In genomic region chr10:87342249-87342703, GRCh38 we compare ENCODE assay signal across 8 cellular contexts.
A peak's percentile ranks its signal among the peaks of the same experiment; 100 is the strongest.
DNase-seq lines count a peak whose midpoint lies in the region; ATAC-seq lines count a peak whose summit lies in the region.
"Not testable (repeated sequence)": the region's sequence is repeated elsewhere in the genome, so short reads cannot be mapped to it uniquely, and the experiment has no call there.

No MANE protein-coding gene starts in this region.

- not testable (repeated sequence) for H3K36me3 ChIP-seq in SK-N-MC (ENCODE audit: insufficient read depth, low read length)

- H3K4me3 ChIP-seq in SK-N-MC: peak overlapping the region; percentile 72

- not testable (repeated sequence) for H3K9me3 Mint-ChIP-seq in activated naive CD4-positive, alpha-beta T cell treated with anti-CD3 and anti-CD28 coated beads, Interleukin-2, amount 10 ng/mL, durations not matched to agents 7 days and 5 days

- peak overlapping the region; percentile 51 for H3K9ac ChIP-seq in SK-N-MC (ENCODE audit: insufficient read length)

- CTCF ChIA-PET in activated naive CD4-positive, alpha-beta T cell treated with anti-CD3 and anti-CD28 coated beads, Interleukin-2, amount 10 ng/mL, durations not matched to agents 7 days and 5 days (lab: Charles Lee): not testable (repeated sequence)

- not testable (repeated sequence) for H3K9me3 ChIP-seq in SK-N-MC (ENCODE audit: low read depth, low read length)

- H3K4me3 Mint-ChIP-seq in activated naive CD4-positive, alpha-beta T cell treated with anti-CD3 and anti-CD28 coated beads, Interleukin-2, amount 10 ng/mL, durations not matched to agents 7 days and 5 days: peak overlapping the region; percentile 78

- H3K36me3 Mint-ChIP-seq in activated naive CD4-positive, alpha-beta T cell treated with anti-CD3 and anti-CD28 coated beads, Interleukin-2, amount 10 ng/mL, durations not matched to agents 7 days and 5 days: not testable (repeated sequence)

- peak overlapping the region; percentile 87 for H3K27ac Mint-ChIP-seq in activated naive CD4-positive, alpha-beta T cell treated with anti-CD3 and anti-CD28 coated beads, Interleukin-2, amount 10 ng/mL, durations not matched to agents 7 days and 5 days

- ATAC-seq in HG02571 (IDR thresholded peaks at IDR 0.05; ENCODE audit: unreplicated experiment): peak; percentile 86

- not testable (repeated sequence) for H3K27ac ChIP-seq in SK-N-MC

- H3K27me3 Mint-ChIP-seq in activated naive CD4-positive, alpha-beta T cell treated with anti-CD3 and anti-CD28 coated beads, Interleukin-2, amount 10 ng/mL, durations not matched to agents 7 days and 5 days: not testable (repeated sequence)

- H3K4me1 Mint-ChIP-seq in activated naive CD4-positive, alpha-beta T cell treated with anti-CD3 and anti-CD28 coated beads, Interleukin-2, amount 10 ng/mL, durations not matched to agents 7 days and 5 days: peaks cover 19% of the 10 kb centered on the region

- peak; percentile 86 for DNase-seq in GM04504 (ENCODE audit: low read depth)
- peak; percentile 80 for DNase-seq in MV-4-11 (lab: John Stamatoyannopoulos, UW)
- peak; percentile 20 for DNase-seq in SK-N-MC (ENCODE audit: low read depth, low spot score)
- peak; percentile 82 for DNase-seq in activated naive CD4-positive, alpha-beta T cell treated with anti-CD3 and anti-CD28 coated beads, Interleukin-2, amount 10 ng/mL, durations not matched to agents 7 days and 5 days
- peak; percentile 23 for DNase-seq in germinal center (ENCODE audit: low spot score)
- DNase-seq in non-pigmented ciliary epithelial cell (ENCODE audit: low read depth): peak; percentile 58
- DNase-seq in stromal cell of bone marrow (ENCODE audit: low read depth): peak; percentile 79

Comparison
In these comparisons a context has a peak if more than half of its experiments do, and no peak if none do; other contexts are left out.
1. DNase-seq: peak in every context shown above with its lines; median percentile 86 in GM04504; 82 in activated naive CD4-positive, alpha-beta T cell treated with anti-CD3 and anti-CD28 coated beads, Interleukin-2, amount 10 ng/mL, durations not matched to agents 7 days and 5 days; 80 in MV-4-11; 79 in stromal cell of bone marrow; 58 in non-pigmented ciliary epithelial cell; 23 in germinal center; 20 in SK-N-MC.